9 cellular contexts compared by ENCODE assay signal in the genomic region with DNA sequence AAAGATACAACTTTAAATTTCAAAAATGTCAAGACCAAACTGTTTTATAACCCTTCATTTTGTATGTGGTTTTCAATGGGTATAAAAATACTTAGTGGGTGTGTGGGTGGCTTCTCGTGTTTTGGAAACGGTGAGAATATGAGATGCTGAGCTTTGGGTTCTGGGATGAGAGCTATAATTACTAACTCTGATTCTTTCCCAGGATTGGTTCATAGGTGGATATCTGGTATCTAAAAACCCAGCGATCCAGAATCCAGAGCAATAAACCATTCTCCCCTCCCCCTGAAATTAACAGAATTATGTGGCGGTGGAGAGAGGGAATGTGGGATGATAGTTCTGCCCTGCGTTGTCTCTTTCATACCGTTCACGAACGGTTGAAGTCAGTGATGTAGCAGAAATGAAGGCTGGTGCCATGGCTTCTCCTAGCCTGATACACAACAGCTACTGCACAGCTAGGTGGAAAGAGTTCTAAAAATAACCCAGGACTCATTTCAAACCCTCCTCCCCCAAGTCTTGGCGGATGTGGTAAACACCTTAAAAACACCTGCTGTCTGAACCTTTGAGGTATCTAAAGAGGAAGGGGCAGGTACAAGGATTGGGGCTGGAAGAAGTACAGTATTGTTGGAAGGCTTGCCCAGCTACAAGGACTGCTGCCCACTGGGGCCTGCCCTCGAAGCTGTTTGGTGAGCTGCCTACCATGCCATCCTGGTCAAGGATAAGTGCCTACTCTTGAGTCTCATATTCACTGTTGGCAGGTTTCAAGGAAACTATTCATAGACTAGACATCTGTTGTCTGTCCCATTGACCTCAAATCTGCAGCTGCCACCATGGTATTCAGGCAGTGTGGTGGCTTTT. TPM values are rescaled to one million over a fixed set of nuclear protein-coding genes. Genes with fewer than 3 reads are reported as not detected.
DNase-seq lines count a peak whose midpoint lies in the region; ATAC-seq and TF ChIP-seq lines count a peak whose summit lies in the region.
"Had no signal": no experiment of that assay in that cellular context is flagged by ENCODE, and none has a peak within 500 bp of the region (broad histone marks: within the 10 kb centered on the region; RNA-seq: fewer than 3 reads in every experiment).

No MANE protein-coding gene starts in this region.

- H3K27me3 ChIP-seq in gastroesophageal sphincter = no peaks in the 10 kb centered on the region

- peaks cover 45% of the 10 kb centered on the region for H3K36me3 Mint-ChIP-seq in activated naive CD8-positive, alpha-beta T cell treated with anti-CD3 and anti-CD28 coated beads, Interleukin-2, amount 50 U/mL, for 24 hours (ENCODE audit: low read depth)

- POLR2A ChIA-PET in OCI-LY7 (lab: Charles Lee) = interaction anchor here (0.7 to 0.9 kb wide), 4 partner anchors 12 to 871 kb away, joined by 3 to 4 read pairs (median 3); no protein-coding TSS in a partner anchor

- H3K4me2 ChIP-seq in OCI-LY7 (ENCODE audit: low read length) = peak overlapping the region; percentile 56

- ATAC-seq in GM18909 (IDR thresholded peaks at IDR 0.05; ENCODE audit: poor library complexity, unreplicated experiment) = peak; percentile 92
- peak; percentile 68 for ATAC-seq in HG03039 (IDR thresholded peaks at IDR 0.05; ENCODE audit: unreplicated experiment)
- peak; percentile 71 for ATAC-seq in activated naive CD8-positive, alpha-beta T cell treated with anti-CD3 and anti-CD28 coated beads, Interleukin-2, amount 50 U/mL, for 24 hours
- ATAC-seq in gastroesophageal sphincter = no peak
- ATAC-seq: K562 had no signal

- no peaks in the 10 kb centered on the region for H3K79me2 ChIP-seq in OCI-LY7 (ENCODE audit: insufficient read depth, low read depth, low read length)

- H4K20me1 ChIP-seq in OCI-LY7 (ENCODE audit: insufficient read depth, low read length) = no peaks in the 10 kb centered on the region

- BruUV-seq in OCI-LY7 (replicated peaks; lab: Mats Ljungman, UMichigan) = no TSS peak

- no peaks in the 10 kb centered on the region for H3K27me3 Mint-ChIP-seq in activated naive CD8-positive, alpha-beta T cell treated with anti-CD3 and anti-CD28 coated beads, Interleukin-2, amount 50 U/mL, for 24 hours

- no peak overlapping the region for H2AFZ ChIP-seq in OCI-LY7 (ENCODE audit: low read length)

- H3K4me3 Mint-ChIP-seq in activated naive CD8-positive, alpha-beta T cell treated with anti-CD3 and anti-CD28 coated beads, Interleukin-2, amount 50 U/mL, for 24 hours = peak overlapping the region; percentile 53

- intact Hi-C loops in OCI-LY7 (cut with micrococcal nuclease; ENCODE audit: unreplicated experiment) = no loop called here

- H3K9me3 ChIP-seq in OCI-LY7 (ENCODE audit: low read length) = 0 out of 2 replicates have a peak, but pooled peaks cover 6% of the 10 kb centered on the region
- H3K9me3 ChIP-seq in gastroesophageal sphincter = no peaks in the 10 kb centered on the region

- H3K4me1 Mint-ChIP-seq in activated naive CD8-positive, alpha-beta T cell treated with anti-CD3 and anti-CD28 coated beads, Interleukin-2, amount 50 U/mL, for 24 hours = peaks cover 65% of the 10 kb centered on the region

- H3K4me3 ChIP-seq in OCI-LY7 (ENCODE audit: low read depth, low read length, poor library complexity, severe bottlenecking) (no peak overlapping the region), gastroesophageal sphincter (no peak overlapping the region)
- H3K4me3 ChIP-seq: K562 had no signal

- peak; percentile 76 for DNase-seq in OCI-LY7 (ENCODE audit: low spot score)
- DNase-seq in activated naive CD8-positive, alpha-beta T cell treated with anti-CD3 and anti-CD28 coated beads, Interleukin-2, amount 50 U/mL, for 24 hours = peak; percentile 27
- peak; percentile 26 for DNase-seq in stimulated activated CD8-positive, alpha-beta memory T cell treated with anti-CD3 and anti-CD28 coated beads, Interleukin-12 subunit alpha, Interleukin-12 subunit beta, amount 100 ng/mL, for 1 hour (ENCODE audit: low read depth)
- no peak for DNase-seq in NCI-H1694 (lab: John Stamatoyannopoulos, UW)
- no peak for DNase-seq in 8988T

- peaks cover 18% of the 10 kb centered on the region for H3K4me1 ChIP-seq in OCI-LY7 (ENCODE audit: insufficient read depth, low read length, poor library complexity, severe bottlenecking)
- H3K4me1 ChIP-seq in gastroesophageal sphincter = peaks cover 0 to 7% (median 0%) of the 10 kb centered on the region in 3 donors

- peak overlapping the region; percentile 69 for H3K27ac Mint-ChIP-seq in activated naive CD8-positive, alpha-beta T cell treated with anti-CD3 and anti-CD28 coated beads, Interleukin-2, amount 50 U/mL, for 24 hours

- TF ChIP-seq POLR2A in gastroesophageal sphincter (IDR thresholded peaks at IDR 0.05) = no peak

- CTCF ChIA-PET in OCI-LY7 (lab: Charles Lee; ENCODE audit: unreplicated experiment) = no interaction called here

- TF ChIP-seq CTCF in OCI-LY7 (conservative IDR thresholded peaks at IDR 0.05; ENCODE audit: low read length) (no peak), gastroesophageal sphincter (IDR thresholded peaks at IDR 0.05) (no peak)

- peaks cover 5% of the 10 kb centered on the region for H3K9me3 Mint-ChIP-seq in activated naive CD8-positive, alpha-beta T cell treated with anti-CD3 and anti-CD28 coated beads, Interleukin-2, amount 50 U/mL, for 24 hours

- H3K27ac ChIP-seq in OCI-LY7 (ENCODE audit: low read depth, low read length, poor library complexity, severe bottlenecking) = peak overlapping the region; percentile 26
- H3K27ac ChIP-seq in gastroesophageal sphincter = no peak overlapping the region

- WGBS in gastroesophageal sphincter (ENCODE audit: low coverage in 1 of 2), 2 donors = 51 to 64% methylated on average over 4 to 9 of the region's 10 CpGs

- H3K9me2 ChIP-seq in OCI-LY7 (ENCODE audit: insufficient read depth, low read length) = no peaks in the 10 kb centered on the region

- TF ChIP-seq EP300 in gastroesophageal sphincter (IDR thresholded peaks at IDR 0.05) = no peak

- H3K36me3 ChIP-seq in OCI-LY7 (ENCODE audit: insufficient read depth, low read length) (no peaks in the 10 kb centered on the region), gastroesophageal sphincter (peaks cover 0 to 30% of the 10 kb centered on the region in 2 donors)

RNA-seq across cellular contexts. Expression of a gene that starts 44.5 kb away (rescaled TPM):
- 16.5 and 23.5 TPM in 2 replicates for total RNA-seq in OCI-LY7 (2014; rRNA removed; shearing (Covaris generic))
- total RNA-seq in OCI-LY7 (2022) = 33.9 and 43.2 TPM in 2 replicates
- 100 to 1,000 TPM in 2 of 4 donors, 10 to 100 TPM in 2; 65.1 to 192 (median 97.8) TPM for total RNA-seq in gastroesophageal sphincter

Comparison
In these comparisons a context has a peak if more than half of its experiments do, and no peak if none do; other contexts are left out.
1. DNase-seq: peak in OCI-LY7 (single experiment), activated naive CD8-positive, alpha-beta T cell treated with anti-CD3 and anti-CD28 coated beads, Interleukin-2, amount 50 U/mL, for 24 hours (single experiment) and stimulated activated CD8-positive, alpha-beta memory T cell treated with anti-CD3 and anti-CD28 coated beads, Interleukin-12 subunit alpha, Interleukin-12 subunit beta, amount 100 ng/mL, for 1 hour (single experiment); none in NCI-H1694 (single experiment) and 8988T (single experiment).